Comparison of ENCODE assay signal across 1 cellular context in the genomic region with DNA sequence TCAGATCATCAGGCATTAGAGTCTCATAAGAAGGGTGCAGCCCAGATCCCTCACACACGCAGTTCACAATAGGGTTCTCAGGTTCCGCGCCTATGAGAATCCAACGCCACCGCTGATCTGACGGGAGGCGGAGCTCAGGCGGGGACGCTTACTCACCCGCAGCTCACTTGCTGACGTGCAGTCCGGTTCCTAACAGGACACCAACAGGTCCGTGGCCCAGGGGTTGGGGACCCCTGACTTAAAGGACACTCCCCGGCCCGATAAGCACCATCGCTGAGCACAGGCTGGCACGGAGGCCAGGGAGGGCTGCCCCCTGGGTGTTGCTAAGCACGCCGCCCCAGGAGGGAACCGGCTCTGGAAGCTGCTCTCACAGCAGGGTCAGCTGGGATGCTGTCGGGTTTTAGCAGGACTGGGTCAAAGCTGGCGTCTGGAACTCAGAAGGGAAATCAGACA.
TF ChIP-seq lines count a peak whose summit lies in the region.

No MANE protein-coding gene starts in this region.

TF ChIP-seq in GM23338, 12 proteins besides CTCF, POLR2A, EP300 and RAD21 (continued from another document):
- TF ChIP-seq, protein P1, sequence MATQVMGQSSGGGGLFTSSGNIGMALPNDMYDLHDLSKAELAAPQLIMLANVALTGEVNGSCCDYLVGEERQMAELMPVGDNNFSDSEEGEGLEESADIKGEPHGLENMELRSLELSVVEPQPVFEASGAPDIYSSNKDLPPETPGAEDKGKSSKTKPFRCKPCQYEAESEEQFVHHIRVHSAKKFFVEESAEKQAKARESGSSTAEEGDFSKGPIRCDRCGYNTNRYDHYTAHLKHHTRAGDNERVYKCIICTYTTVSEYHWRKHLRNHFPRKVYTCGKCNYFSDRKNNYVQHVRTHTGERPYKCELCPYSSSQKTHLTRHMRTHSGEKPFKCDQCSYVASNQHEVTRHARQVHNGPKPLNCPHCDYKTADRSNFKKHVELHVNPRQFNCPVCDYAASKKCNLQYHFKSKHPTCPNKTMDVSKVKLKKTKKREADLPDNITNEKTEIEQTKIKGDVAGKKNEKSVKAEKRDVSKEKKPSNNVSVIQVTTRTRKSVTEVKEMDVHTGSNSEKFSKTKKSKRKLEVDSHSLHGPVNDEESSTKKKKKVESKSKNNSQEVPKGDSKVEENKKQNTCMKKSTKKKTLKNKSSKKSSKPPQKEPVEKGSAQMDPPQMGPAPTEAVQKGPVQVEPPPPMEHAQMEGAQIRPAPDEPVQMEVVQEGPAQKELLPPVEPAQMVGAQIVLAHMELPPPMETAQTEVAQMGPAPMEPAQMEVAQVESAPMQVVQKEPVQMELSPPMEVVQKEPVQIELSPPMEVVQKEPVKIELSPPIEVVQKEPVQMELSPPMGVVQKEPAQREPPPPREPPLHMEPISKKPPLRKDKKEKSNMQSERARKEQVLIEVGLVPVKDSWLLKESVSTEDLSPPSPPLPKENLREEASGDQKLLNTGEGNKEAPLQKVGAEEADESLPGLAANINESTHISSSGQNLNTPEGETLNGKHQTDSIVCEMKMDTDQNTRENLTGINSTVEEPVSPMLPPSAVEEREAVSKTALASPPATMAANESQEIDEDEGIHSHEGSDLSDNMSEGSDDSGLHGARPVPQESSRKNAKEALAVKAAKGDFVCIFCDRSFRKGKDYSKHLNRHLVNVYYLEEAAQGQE (IDR thresholded peaks at IDR 0.05; ENCODE audit: unreplicated experiment), result no peak
- no peak for TF ChIP-seq POLR2AphosphoS5 (IDR thresholded peaks at IDR 0.05; ENCODE audit: low read depth)
- no peak for TF ChIP-seq NANOG (IDR thresholded peaks at IDR 0.05; ENCODE audit: borderline replicate concordance)
- TF ChIP-seq, protein P2, sequence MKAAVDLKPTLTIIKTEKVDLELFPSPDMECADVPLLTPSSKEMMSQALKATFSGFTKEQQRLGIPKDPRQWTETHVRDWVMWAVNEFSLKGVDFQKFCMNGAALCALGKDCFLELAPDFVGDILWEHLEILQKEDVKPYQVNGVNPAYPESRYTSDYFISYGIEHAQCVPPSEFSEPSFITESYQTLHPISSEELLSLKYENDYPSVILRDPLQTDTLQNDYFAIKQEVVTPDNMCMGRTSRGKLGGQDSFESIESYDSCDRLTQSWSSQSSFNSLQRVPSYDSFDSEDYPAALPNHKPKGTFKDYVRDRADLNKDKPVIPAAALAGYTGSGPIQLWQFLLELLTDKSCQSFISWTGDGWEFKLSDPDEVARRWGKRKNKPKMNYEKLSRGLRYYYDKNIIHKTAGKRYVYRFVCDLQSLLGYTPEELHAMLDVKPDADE (IDR thresholded peaks at IDR 0.05), result no peak
- TF ChIP-seq EZH2 (IDR thresholded peaks at IDR 0.05; ENCODE audit: low read depth, unreplicated experiment), result no peak
- no peak for TF ChIP-seq EZH2phosphoT487 (IDR thresholded peaks at IDR 0.05; ENCODE audit: unreplicated experiment)
TF ChIP-seq in GM23338: peak in this region for 0.
